Comparison of ENCODE assay signal across 9 cellular contexts in genomic region chr1:90721210-90722194, GRCh38. TPM values are rescaled to one million over a fixed set of nuclear protein-coding genes. Genes with fewer than 3 reads are reported as not detected.
DNase-seq lines count a peak whose midpoint lies in the region; ATAC-seq, FAIRE-seq and TF ChIP-seq lines count a peak whose summit lies in the region.
"Had no signal": no experiment of that assay in that cellular context is flagged by ENCODE, and none has a peak within 500 bp of the region (broad histone marks: within the 10 kb centered on the region; RNA-seq: fewer than 3 reads in every experiment).

No MANE protein-coding gene starts in this region.

- TF ChIP-seq EP300 in A549 (IDR thresholded peaks at IDR 0.05), result no peak
- TF ChIP-seq EP300 in esophagus muscularis mucosa (IDR thresholded peaks at IDR 0.05), result no peak

- H3K27me3 ChIP-seq in GM06990 (replicated peaks; ENCODE audit: control insufficient read depth, insufficient read depth, low read length) (peaks cover 2% of the 10 kb centered on the region; the same call in 1 of the 2 replicates), esophagus muscularis mucosa (peaks cover 24 to 100% (median 87%) of the 10 kb centered on the region in 4 donors)

- H3K9me3 Mint-ChIP-seq in progenitor cell of endocrine pancreas (ENCODE audit: low read depth), result no peaks in the 10 kb centered on the region

- FAIRE-seq in A549 (lab: Jason Lieb, UNC), result no peak

- H3K4me3 Mint-ChIP-seq in progenitor cell of endocrine pancreas (ENCODE audit: low read depth), result no peak overlapping the region

- H3K27me3 Mint-ChIP-seq in progenitor cell of endocrine pancreas, result peaks cover 92% of the 10 kb centered on the region

- POLR2A ChIA-PET in A549 (lab: Yijun Ruan, JAX), result no interaction called here

- TF ChIP-seq RAD21 in A549 (conservative IDR thresholded peaks at IDR 0.05 in 1 of 2, IDR thresholded peaks at IDR 0.05 in 1 of 2), result peak; percentile 52 to 62

- TF ChIP-seq POLR2A in A549 (IDR thresholded peaks at IDR 0.05; ENCODE audit: low read length) (no peak), esophagus muscularis mucosa (IDR thresholded peaks at IDR 0.05; ENCODE audit: low read depth) (no peak)

- intact Hi-C loops in esophagus muscularis mucosa (cut with DNase I), result no loop called here

- H3K36me3 ChIP-seq in GM06990 (ENCODE audit: control insufficient read depth, insufficient read depth, low read length) (no peaks in the 10 kb centered on the region), esophagus muscularis mucosa (no peaks in the 10 kb centered on the region)

- H3K4me1 Mint-ChIP-seq in progenitor cell of endocrine pancreas (ENCODE audit: low read depth), result peaks cover 26% of the 10 kb centered on the region

- H3K4me2 ChIP-seq in A549, result peak overlapping the region; percentile 48

- ATAC-seq in A549 (peak; percentile 58 to 79; a peak in 4 of 6 replicates), HG03045 (IDR thresholded peaks at IDR 0.05; ENCODE audit: unreplicated experiment) (peak; percentile 63), GM19397 (IDR thresholded peaks at IDR 0.05; ENCODE audit: unreplicated experiment) (no peak)

- peak; percentile 56 for TF ChIP-seq CTCF in A549 (IDR thresholded peaks at IDR 0.05)
- peak; percentile 96 for TF ChIP-seq CTCF in GM06990 (IDR thresholded peaks at IDR 0.05; ENCODE audit: insufficient read depth, low read length, poor library complexity, severe bottlenecking)
- TF ChIP-seq CTCF in VCaP (conservative IDR thresholded peaks at IDR 0.05), result peak; percentile 97
- TF ChIP-seq CTCF in esophagus muscularis mucosa (IDR thresholded peaks at IDR 0.05), result peak; percentile 44 to 70 (median 45)
- TF ChIP-seq CTCF in progenitor cell of endocrine pancreas (IDR thresholded peaks at IDR 0.05; ENCODE audit: unreplicated experiment), result peak; percentile 89

- H3K27ac Mint-ChIP-seq in progenitor cell of endocrine pancreas, result no peak overlapping the region

- DNase-seq in A549 (ENCODE audit: low read depth in 1 of 2, low spot score in 1 of 2), result peak; percentile 15 to 61
- DNase-seq in GM06990 (ENCODE audit: extremely low read depth, insufficient read length), result no peak
- peak; percentile 43 for DNase-seq in NCI-H2171 (lab: John Stamatoyannopoulos, UW)
- DNase-seq in esophagus muscularis mucosa (ENCODE audit: extremely low spot score), result no peak
- no peak for DNase-seq in progenitor cell of endocrine pancreas (ENCODE audit: low spot score, unreplicated experiment)

- WGBS in A549 (ENCODE audit: missing lambda C conversion rate), result 7% methylated on average over 15 of the region's 15 CpGs
- WGBS in esophagus muscularis mucosa, result 10% methylated on average over 15 of the region's 15 CpGs

- H3K27ac ChIP-seq in A549 (no peak overlapping the region), VCaP (peak overlapping the region; percentile 40), esophagus muscularis mucosa (replicated peaks in 1 of 4) (no peak overlapping the region)

- no peaks in the 10 kb centered on the region for H3K9me3 ChIP-seq in A549
- H3K9me3 ChIP-seq in esophagus muscularis mucosa, result peaks cover 0 to 5% (median 2%) of the 10 kb centered on the region in 4 donors

- CTCF ChIA-PET in A549 (lab: Yijun Ruan, JAX), result interaction anchor here (0.7 to 1.6 kb wide), 12 partner anchors 8 to 559 kb away, joined by 3 to 5 read pairs (median 3); no protein-coding TSS in a partner anchor

- H3K4me3 ChIP-seq in A549, result no peak overlapping the region
- no peak overlapping the region for H3K4me3 ChIP-seq in GM06990 (replicated peaks; ENCODE audit: low read depth, low read length)
- no peak overlapping the region for H3K4me3 ChIP-seq in esophagus muscularis mucosa

- H3K36me3 Mint-ChIP-seq in progenitor cell of endocrine pancreas (ENCODE audit: insufficient read depth), result no peaks in the 10 kb centered on the region

- no peaks in the 10 kb centered on the region for H3K4me1 ChIP-seq in A549
- peaks cover 52 to 77% (median 68%) of the 10 kb centered on the region in 4 donors for H3K4me1 ChIP-seq in esophagus muscularis mucosa

TF ChIP-seq in A549, 52 proteins besides CTCF, POLR2A, EP300 and RAD21:
- peak; percentile 13 for TF ChIP-seq MAFK (IDR thresholded peaks at IDR 0.05; ENCODE audit: partially characterized antibody)
- peak; percentile 55 for TF ChIP-seq SMC3 (IDR thresholded peaks at IDR 0.05)
- TF ChIP-seq RCOR1 (IDR thresholded peaks at IDR 0.05; ENCODE audit: low read depth, low read length), result no peak

RNA-seq across cellular contexts. Expression of gene BARHL2, which starts 4.4 kb away (rescaled TPM):
- polyA plus RNA-seq in A549 (2011; rRNA removed) (not detected in 2 replicates), A549 (2017; fragmentation: RNase III; extraction: RNeasy Plus Mini Kit Qiagen cat#74134 plus additional on column Dnase treatment) (not detected in 3 replicates)
- not detected in 2 replicates for polyA plus RNA-seq in A549 (2012; cell fraction: cytosol; rRNA removed)
- polyA plus RNA-seq in A549 (2012; cell fraction: nucleus; rRNA removed), result not detected in 2 replicates
- not detected in 2 replicates for polyA minus RNA-seq in A549 (2011; rRNA and poly(A)+ RNA removed)
- total RNA-seq in esophagus muscularis mucosa (not detected), progenitor cell of endocrine pancreas (not detected in 2 replicates)
- total RNA-seq: mononuclear cell had no signal

Comparison
In these comparisons a context has a peak if more than half of its experiments do, and no peak if none do; other contexts are left out.
1. DNase-seq: peak in A549 (2 of 2) and NCI-H2171 (single experiment); none in GM06990 (single experiment), esophagus muscularis mucosa (single experiment) and progenitor cell of endocrine pancreas (single experiment).
2. CTCF ChIP-seq: peak in every context shown above with its lines; median percentile 97 in VCaP; 96 in GM06990; 89 in progenitor cell of endocrine pancreas; 56 in A549; 45 in esophagus muscularis mucosa.